ENCODE assay signal across 10 cellular contexts in the genomic region with DNA sequence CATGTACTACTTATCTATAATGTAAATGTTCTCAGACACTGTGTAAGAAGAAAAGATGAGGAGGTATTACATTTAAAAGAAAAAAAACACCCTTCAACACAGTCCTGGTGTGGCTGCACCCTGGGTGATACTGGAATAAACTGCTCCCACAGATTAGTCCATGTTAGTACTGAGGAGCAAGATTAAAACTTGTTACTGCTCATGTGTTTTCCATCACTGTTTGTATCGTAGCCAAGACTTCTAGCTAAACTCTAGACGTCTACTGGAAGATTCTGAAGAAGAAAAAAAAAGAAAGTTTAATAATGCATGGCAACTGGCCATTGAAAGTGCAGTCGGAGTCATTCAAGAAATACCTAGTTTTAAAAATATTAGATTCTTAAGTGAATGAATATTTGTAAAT. TPM values are rescaled to one million over a fixed set of nuclear protein-coding genes. Genes with fewer than 3 reads are reported as not detected.
DNase-seq lines count a peak whose midpoint lies in the region; ATAC-seq and TF ChIP-seq lines count a peak whose summit lies in the region.
"Had no signal": no experiment of that assay in that cellular context is flagged by ENCODE, and none has a peak within 500 bp of the region (broad histone marks: within the 10 kb centered on the region; RNA-seq: fewer than 3 reads in every experiment).

A gene (minus strand): TSS at position 171 of the 400 bp plus-strand sequence.

- H3K27ac ChIP-seq in GM23248 (peak within 1 kb of the TSS; percentile 34), right atrium auricular region (peak within 1 kb of the TSS; percentile 58 to 69), spleen (peak within 1 kb of the TSS in 5 of 8 donors; percentile 7 to 47 (median 26))
- H3K27ac ChIP-seq: neural progenitor cell had no signal

- 0 out of 2 replicates have a peak within 1 kb of the TSS, but pooled peaks have one; percentile 5 for H3K9ac ChIP-seq in GM23248
- H3K9ac ChIP-seq: neural progenitor cell had no signal

- H2AFZ ChIP-seq in GM23248 = peak within 1 kb of the TSS; percentile 37; the same call in 1 of the 2 replicates
- H2AFZ ChIP-seq: neural progenitor cell had no signal

- no peaks in the 10 kb centered on the region for H4K20me1 ChIP-seq in GM23248 (ENCODE audit: insufficient read depth)

- H3K9me2 ChIP-seq in GM23248 (ENCODE audit: insufficient read depth) = no peaks in the 10 kb centered on the region

- intact Hi-C loops in spleen (cut with DNase I; ENCODE audit: low total_unique reads) = no loop called here
- intact Hi-C loops in left colon (cut with DNase I, micrococcal nuclease) = no loop called here

- H3K27me3 ChIP-seq in GM23248 (replicated peaks; ENCODE audit: insufficient read depth) (no peaks in the 10 kb centered on the region), right atrium auricular region (no peaks in the 10 kb centered on the region), spleen (replicated peaks in 1 of 7) (no peaks in the 10 kb centered on the region)
- H3K27me3 ChIP-seq: neural progenitor cell had no signal

- peak within 1 kb of the TSS; percentile 63 for H3K4me2 ChIP-seq in GM23248 (ENCODE audit: unreplicated experiment)
- H3K4me2 ChIP-seq: neural progenitor cell had no signal

- TF ChIP-seq CTCF in cardiac fibroblast (IDR thresholded peaks at IDR 0.05; ENCODE audit: low read depth, low read length) = no peak
- no peak for TF ChIP-seq CTCF in right atrium auricular region (IDR thresholded peaks at IDR 0.05)
- TF ChIP-seq CTCF in spleen (IDR thresholded peaks at IDR 0.05 in 8 of 11, conservative IDR thresholded peaks at IDR 0.05 in 3 of 11) = no peak

- TF ChIP-seq POLR2A in spleen (IDR thresholded peaks at IDR 0.05) = no peak

- no peaks in the 10 kb centered on the region for H3K36me3 ChIP-seq in GM23248 (ENCODE audit: low read depth)
- H3K36me3 ChIP-seq in right atrium auricular region = no peaks in the 10 kb centered on the region
- no peaks in the 10 kb centered on the region for H3K36me3 ChIP-seq in spleen
- H3K36me3 ChIP-seq: neural progenitor cell had no signal

- H3K4me1 ChIP-seq in GM23248 (ENCODE audit: insufficient read depth) (peaks cover 46% of the 10 kb centered on the region), right atrium auricular region (peaks cover 0 to 28% of the 10 kb centered on the region in 2 donors), spleen (peaks cover 0 to 2% (median 0%) of the 10 kb centered on the region in 6 donors)
- H3K4me1 ChIP-seq: neural progenitor cell had no signal

- H3K4me3 ChIP-seq in GM23248 = peak within 1 kb of the TSS; percentile 33; the same call in 1 of the 2 replicates
- H3K4me3 ChIP-seq in cardiac fibroblast (replicated peaks in 1 of 2; ENCODE audit: low read depth in 2 of 2, low read length in 2 of 2) = no peak within 1 kb of the TSS
- H3K4me3 ChIP-seq in right atrium auricular region = peak within 1 kb of the TSS; percentile 20
- no peak within 1 kb of the TSS for H3K4me3 ChIP-seq in spleen
- H3K4me3 ChIP-seq: neural progenitor cell had no signal

- peaks cover 28% of the 10 kb centered on the region for H3F3A ChIP-seq in GM23248 (ENCODE audit: insufficient read depth)

- in situ Hi-C loops in GM23248 (cut with MboI) = no loop called here

- DNase-seq in GM23248 (peak; percentile 77), cardiac fibroblast (ENCODE audit: low read depth in 2 of 2) (peak; percentile 58 to 91), right atrium auricular region (ENCODE audit: low spot score) (no peak), spleen (no peak), left colon (no peak), T-helper 9 cell (no peak)
- no peak for DNase-seq in stimulated activated CD4-positive, alpha-beta T cell treated with anti-CD3 and anti-CD28 coated beads, Interleukin-2, amount 100 ng/mL, for 48 hours
- DNase-seq: COR-L47 had no signal

- 13 to 15% methylated on average over 3 of the region's 3 CpGs for WGBS in GM23248 (ENCODE audit: low coverage in 1 of 2, low lambda C conversion rate in 2 of 2, missing lambda C conversion rate in 2 of 2), 2 experiments
- 79 to 90% (median 84%) methylated on average over 3 of the region's 3 CpGs for WGBS in spleen, 5 donors

- no peaks in the 10 kb centered on the region for H3K79me2 ChIP-seq in GM23248 (ENCODE audit: insufficient read depth)

- H3K9me3 ChIP-seq in GM23248 (ENCODE audit: low read depth) (no peaks in the 10 kb centered on the region), right atrium auricular region (no peaks in the 10 kb centered on the region), spleen (no peaks in the 10 kb centered on the region)

- no peak for ATAC-seq in left colon
- ATAC-seq in GM18858 (IDR thresholded peaks at IDR 0.05; ENCODE audit: unreplicated experiment) = no peak

RNA-seq across cellular contexts. Expression of the gene that starts here (rescaled TPM):
- 5.7 and 6.3 TPM in 2 replicates for total RNA-seq in GM23248 (2014; rRNA removed; shearing (Covaris generic))
- 5.1 and 5.3 TPM in 2 replicates for polyA plus RNA-seq in GM23248 (2016; fragmentation: Nextera tagmentation; extraction: Ambion mirVana)
- 10 to 100 TPM in 1 of 2 donors, 1 to 10 TPM in 1; 3.9 to 29.0 TPM for total RNA-seq in right atrium auricular region
- total RNA-seq in spleen = 1 to 10 TPM in 3 of 7 donors, under 1 TPM in 3, not detected in 1; 0.32 to 2.0 (median 1.0) TPM
- polyA plus RNA-seq in spleen = 1 to 10 TPM in 1 of 3 donors, under 1 TPM in 2; 0.64 to 1.1 (median 0.83) TPM
- 1 to 10 TPM in 1 of 2 donors, under 1 TPM in 1; 0.46 to 4.0 TPM for total RNA-seq in left colon

Comparison
In these comparisons a context has a peak if more than half of its experiments do, and no peak if none do; other contexts are left out.
1. DNase-seq: peak in GM23248 (single experiment) and cardiac fibroblast (2 of 2); none in right atrium auricular region (single experiment), spleen (single experiment), left colon (0 of 2), stimulated activated CD4-positive, alpha-beta T cell treated with anti-CD3 and anti-CD28 coated beads, Interleukin-2, amount 100 ng/mL, for 48 hours (0 of 2) and T-helper 9 cell (single experiment).
2. H3K4me3 ChIP-seq: peak in GM23248 (single experiment) and right atrium auricular region (2 of 2); none in cardiac fibroblast (0 of 2) and spleen (0 of 8).
3. Peak in every context shown above with its lines, with median percentiles within 50 percentile points of each other: H3K27ac ChIP-seq.